ENCODE assay signal across 7 cellular contexts in genomic region chr2:36357506-36358316, GRCh38. TPM values are rescaled to one million over a fixed set of nuclear protein-coding genes. Genes with fewer than 3 reads are reported as not detected.
A peak's percentile ranks its signal among the peaks of the same experiment; 100 is the strongest.
DNase-seq lines count a peak whose midpoint lies in the region; ATAC-seq and TF ChIP-seq lines count a peak whose summit lies in the region.

No MANE protein-coding gene starts in this region.

- H3K9me2 ChIP-seq in HCT116 (ENCODE audit: insufficient read depth) = no peaks in the 10 kb centered on the region

- peak; percentile 60 for DNase-seq in GM13976 (ENCODE audit: low spot score)
- peak; percentile 69 for DNase-seq in HCT116 (ENCODE audit: low read depth, low spot score)
- peak; percentile 54 to 65 for DNase-seq in NCI-H526 (lab: John Stamatoyannopoulos, UW)
- DNase-seq in hypothalamus (lab: John Stamatoyannopoulos, UW) = peak in 34 of 51 donors; percentile 7 to 81 (median 36)
- DNase-seq in putamen (ENCODE audit: low spot score) = peak; percentile 68
- no peak for DNase-seq in GM10248 (ENCODE audit: extremely low spot score)

- TF ChIP-seq CTCF in GM13976 (IDR thresholded peaks at IDR 0.05; ENCODE audit: borderline replicate concordance, control extremely low read depth, extremely low read depth, insufficient read depth, missing control alignments) (no peak), HCT116 (IDR thresholded peaks at IDR 0.05 in 2 of 3, conservative IDR thresholded peaks at IDR 0.05 in 1 of 3; ENCODE audit: borderline replicate concordance in 1 of 3, insufficient read depth in 1 of 3, low read depth in 2 of 3, low read length in 2 of 3) (peak; percentile 51 to 65 (median 59)), GM10248 (IDR thresholded peaks at IDR 0.05; ENCODE audit: control extremely low read depth, extremely low read depth, low read depth, missing control alignments) (no peak)

- H3K9ac ChIP-seq in HCT116 (ENCODE audit: low read length) = peak overlapping the region; percentile 84

- intact Hi-C loops in HCT116 (cut with micrococcal nuclease) = loop anchor here (10.0 kb wide), 1 partner anchor 207 kb away; no protein-coding TSS in a partner anchor

- peaks cover 64% of the 10 kb centered on the region for H3K79me2 ChIP-seq in HCT116 (ENCODE audit: insufficient read depth, low read length)

- H4K20me1 ChIP-seq in HCT116 (ENCODE audit: insufficient read depth) = no peaks in the 10 kb centered on the region

- RAD21 ChIA-PET in HCT116 (lab: Charles Lee; ENCODE audit: low non-redundant PET in 1 of 2, low total read pairs in 2 of 2, uncharacterized antibody in 2 of 2, unreplicated experiment in 2 of 2) = interaction anchor here in 1 of 2 experiments (0.8 kb wide), 1 partner anchor 102 kb away, joined by 3 read pairs; no protein-coding TSS in a partner anchor

- TF ChIP-seq POLR2A in HCT116 (IDR thresholded peaks at IDR 0.05; ENCODE audit: borderline replicate concordance, extremely low read depth, insufficient read depth, insufficient read length) = no peak

- POLR2A ChIA-PET in HCT116 (lab: Charles Lee) = interaction anchor here (0.8 to 1.5 kb wide), 4 partner anchors 9 to 102 kb away, joined by 3 to 4 read pairs (median 3); no protein-coding TSS in a partner anchor
- POLR2A ChIA-PET in GM10248 (lab: Yijun Ruan, JAX) = no interaction called here

- TF ChIP-seq RAD21 in HCT116 (IDR thresholded peaks at IDR 0.05; ENCODE audit: low read depth) = peak; percentile 43

- in situ Hi-C loops in GM13976 (cut with MboI; ENCODE audit: low sequenced_read_pairs, unreplicated experiment) = loop anchor here (10.0 kb wide), 1 partner anchor 307 kb away; no protein-coding TSS in a partner anchor

- H3K9me3 ChIP-seq in HCT116 (ENCODE audit: control insufficient read depth in 1 of 2, insufficient read depth in 1 of 2, low read depth in 1 of 2, low read length in 2 of 2) = no peaks in the 10 kb centered on the region

- H3K27me3 ChIP-seq in HCT116 (ENCODE audit: insufficient read depth, low read length) = no peaks in the 10 kb centered on the region

- H3K4me3 ChIP-seq in HCT116 (replicated peaks in 1 of 2; ENCODE audit: low read depth in 1 of 2, low read length in 2 of 2) = peak overlapping the region; percentile 72 to 83

- H3K4me2 ChIP-seq in HCT116 (ENCODE audit: low read length) = peak overlapping the region; percentile 96

- peak overlapping the region; percentile 66 for H3K27ac ChIP-seq in HCT116 (ENCODE audit: low read depth, low read length)
- peak overlapping the region; percentile 74 for H3K27ac ChIP-seq in angular gyrus (ENCODE audit: low read depth, low read length)

- H3K36me3 ChIP-seq in HCT116 (ENCODE audit: control insufficient read depth in 1 of 2, insufficient read depth in 2 of 2, low read length in 2 of 2) = peaks cover 0 to 4% of the 10 kb centered on the region in 2 experiments; a peak in 1 of 4 replicates

- peak; percentile 65 for ATAC-seq in HCT116

- no peak overlapping the region for H2AFZ ChIP-seq in HCT116 (ENCODE audit: low read depth, low read length, poor library complexity, severe bottlenecking)

- CTCF ChIA-PET in HCT116 (lab: Charles Lee) (interaction anchor here (0.6 to 1.6 kb wide), 6 partner anchors 11 to 308 kb away, joined by 3 to 8 read pairs (median 4); no protein-coding TSS in a partner anchor), GM10248 (lab: Yijun Ruan, JAX) (interaction anchor here (0.7 to 1.0 kb wide), 4 partner anchors 9 to 385 kb away, joined by 3 read pairs; no protein-coding TSS in a partner anchor)

- peaks cover 32 to 68% of the 10 kb centered on the region in 2 experiments for H3K4me1 ChIP-seq in HCT116 (ENCODE audit: control insufficient read depth in 1 of 2, insufficient read depth in 2 of 2, low read length in 2 of 2)

- BruUV-seq in HCT116 (replicated peaks; lab: Mats Ljungman, UMichigan) = no TSS peak

TF ChIP-seq in HCT116, 20 proteins besides CTCF, POLR2A, EP300 and RAD21:
- TF ChIP-seq FOSL1 (IDR thresholded peaks at IDR 0.05; ENCODE audit: low read depth) (no peak), ELF1 (IDR thresholded peaks at IDR 0.05; ENCODE audit: borderline replicate concordance, low read depth) (no peak), EZH2phosphoT487 (IDR thresholded peaks at IDR 0.05; ENCODE audit: borderline replicate concordance) (no peak), JUND (IDR thresholded peaks at IDR 0.05) (no peak), POLR2AphosphoS5 (IDR thresholded peaks at IDR 0.05; ENCODE audit: low read depth, low read length) (no peak), SIN3A (IDR thresholded peaks at IDR 0.05; ENCODE audit: low read depth) (peak; percentile 55; the same call in 1 of the 2 replicates), CBX3 (IDR thresholded peaks at IDR 0.05; ENCODE audit: low read depth) (peak; percentile 58; the same call in 1 of the 2 replicates)
- TF ChIP-seq, protein P1, sequence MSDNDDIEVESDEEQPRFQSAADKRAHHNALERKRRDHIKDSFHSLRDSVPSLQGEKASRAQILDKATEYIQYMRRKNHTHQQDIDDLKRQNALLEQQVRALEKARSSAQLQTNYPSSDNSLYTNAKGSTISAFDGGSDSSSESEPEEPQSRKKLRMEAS (IDR thresholded peaks at IDR 0.05) = peak; percentile 70
TF ChIP-seq in HCT116: peak in this region for 3.

RNA-seq across cellular contexts. Expression of gene CRIM1, which starts 2.1 kb away (rescaled TPM):
- total RNA-seq in HCT116 (2021; ENCODE audit: unreplicated experiment) = 27.2 TPM
- 11.8 and 12.1 TPM in 2 replicates for polyA plus RNA-seq in HCT116 (2012)

Comparison
In these comparisons a context has a peak if more than half of its experiments do, and no peak if none do; other contexts are left out.
1. CTCF ChIP-seq: peak in HCT116 (3 of 3); none in GM13976 (single experiment) and GM10248 (single experiment).